ENCODE assay signal across 24 cellular contexts in the genomic region with DNA sequence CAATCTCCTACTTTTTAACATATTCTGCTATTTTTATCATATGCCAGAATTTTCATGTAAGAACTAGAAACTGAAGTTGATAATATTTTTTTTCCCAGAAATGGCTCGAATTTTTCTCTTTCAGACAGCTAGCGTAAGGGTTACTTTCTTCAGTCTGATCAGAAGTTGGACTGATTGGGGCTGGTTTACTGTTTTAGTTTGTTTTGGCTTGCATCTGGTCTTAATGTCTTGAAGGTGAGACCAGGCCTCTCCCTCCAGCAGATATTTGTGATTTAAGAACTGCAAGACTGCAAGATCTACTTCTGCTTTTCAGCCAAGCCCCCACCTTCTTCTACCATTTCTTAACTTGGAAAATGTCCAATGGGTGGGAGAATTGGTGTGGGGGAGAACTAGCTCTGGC.
"Had no signal": no experiment of that assay in that cellular context is flagged by ENCODE, and none has a peak within 500 bp of the region (broad histone marks: within the 10 kb centered on the region; RNA-seq: fewer than 3 reads in every experiment).

No MANE protein-coding gene starts in this region.

- DNase-seq: activated B cell treated with CpG ODN at 0.5 μM for 24 hours; activated CD4-positive, alpha-beta T cell treated with anti-CD3 and anti-CD28 coated beads for 48 hours; activated CD4-positive, alpha-beta T cell treated with anti-CD3 and anti-CD28 coated beads, Interleukin-2, amount 50 U/mL, for 1 hour; activated CD4-positive, alpha-beta T cell treated with anti-CD3 and anti-CD28 coated beads, Interleukin-2, amount 50 U/mL, for 48 hours; activated CD8-positive, alpha-beta memory T cell treated with anti-CD3 and anti-CD28 coated beads for 24 hours; activated CD8-positive, alpha-beta T cell treated with anti-CD3 and anti-CD28 coated beads for 36 hours; activated effector memory CD4-positive, alpha-beta T cell treated with Interleukin-2 at 50 U/mL for 16 hours; activated gamma-delta T cell treated with Interleukin-2 at 50 U/mL for 16 hours; activated naive CD4-positive, alpha-beta T cell treated with anti-CD3 and anti-CD28 coated beads, Interleukin-2, amount 50 U/mL, for 16 hours; activated naive CD4-positive, alpha-beta T cell treated with Interleukin-2 at 50 U/mL for 16 hours; activated T-cell treated with anti-CD3 and anti-CD28 coated beads, Interleukin-2, amount 50 U/mL, for 72 hours; amniotic stem cell; anterior cingulate cortex; brain microvascular endothelial cell; dorsolateral prefrontal cortex; effector memory CD4-positive, alpha-beta T cell; erythroblast; esophagus squamous epithelium; foreskin melanocyte; heart right ventricle; T1000; WERI-Rb-1 had no signal

- ATAC-seq: activated CD4-positive, CD25-positive, alpha-beta regulatory T cell treated with anti-CD3 and anti-CD28 coated beads, Interleukin-2, amount 50 U/mL, for 24 hours; activated CD8-positive, alpha-beta T cell treated with anti-CD3 and anti-CD28 coated beads for 36 hours; activated T-cell treated with anti-CD3 and anti-CD28 coated beads, Interleukin-2, amount 50 U/mL, for 72 hours; gastroesophageal sphincter; heart right ventricle had no signal
